In genomic region chr4:177236889-177237288, GRCh38 we compare ENCODE assay signal across 30 cellular contexts.
"Had no signal": no experiment of that assay in that cellular context is flagged by ENCODE, and none has a peak within 500 bp of the region (broad histone marks: within the 10 kb centered on the region; RNA-seq: fewer than 3 reads in every experiment).

No MANE protein-coding gene starts in this region.

- H3K4me1 Mint-ChIP-seq: activated naive CD4-positive, alpha-beta T cell treated with anti-CD3 and anti-CD28 coated beads, Interleukin-2, amount 50 U/mL, for 24 hours had no signal

- H3K9me3 ChIP-seq: body of pancreas, breast epithelium, SJCRH30 had no signal

- H3K4me1 ChIP-seq: body of pancreas, breast epithelium, SJCRH30 had no signal

- H3K27ac Mint-ChIP-seq: activated CD4-positive, alpha-beta T cell treated with anti-CD3 and anti-CD28 coated beads, Interleukin-2, amount 10 ng/mL, durations not matched to agents 24 days and 14 days; activated CD8-positive, alpha-beta T cell treated with anti-CD3 and anti-CD28 coated beads, Interleukin-2, amount 10 ng/mL, durations not matched to agents 7 days and 5 days; activated naive CD4-positive, alpha-beta T cell treated with anti-CD3 and anti-CD28 coated beads, Interleukin-2, amount 50 U/mL, for 24 hours; activated T-cell treated with anti-CD3 and anti-CD28 coated beads, Interleukin-2, amount 50 U/mL, for 24 hours; activated T-helper 2 cell treated with anti-CD3 and anti-CD28 coated beads, Interferon-gamma antibody, Interleukin-2, Interleukin-4, amounts not matched to agents 10 μg/mL and 5 μg/mL and 100 μg/mL, durations not matched to agents 14 hours and 24 hours and 36 hours had no signal

- DNase-seq: activated CD4-positive, alpha-beta T cell treated with anti-CD3 and anti-CD28 coated beads, Interleukin-2, amount 10 ng/mL, durations not matched to agents 24 days and 14 days; activated CD4-positive, alpha-beta T cell treated with anti-CD3 and anti-CD28 coated beads, Interleukin-2, amount 50 U/mL, for 4 hours; activated CD8-positive, alpha-beta T cell treated with anti-CD3 and anti-CD28 coated beads, Interleukin-2, amount 10 ng/mL, durations not matched to agents 7 days and 5 days; activated gamma-delta T cell; activated naive CD4-positive, alpha-beta T cell treated with Interleukin-2 at 50 U/mL for 16 hours; activated naive CD8-positive, alpha-beta T cell treated with anti-CD3 and anti-CD28 coated beads, Interleukin-2, amount 10 ng/mL, durations not matched to agents 7 days and 5 days; activated T-cell treated with anti-CD3 and anti-CD28 coated beads, Interleukin-2, amount 50 U/mL, for 24 hours; amygdala; body of pancreas; Kasumi-1; KBM-7; MM.1S; MV-4-11; NCI-H1092; NCI-H1436 treated with DMSO at 0.1 percent for 48 hours; NCI-H1694 treated with DMSO at 0.1 percent for 48 hours; NCI-H2029; NCI-H345; NCI-H524 treated with DMSO at 0.1 percent for 48 hours; NK-92 treated with Interleukin-12 subunit alpha and Interleukin-12 subunit beta, amount 100 ng/mL, for 24 hours; PC-9; SHP77; T1000 had no signal

- H3K27ac ChIP-seq: body of pancreas, breast epithelium, PC-9, SJCRH30, SK-N-MC had no signal

- H3K9me3 Mint-ChIP-seq: activated CD4-positive, alpha-beta T cell treated with anti-CD3 and anti-CD28 coated beads, Interleukin-2, amount 10 ng/mL, durations not matched to agents 24 days and 14 days; activated naive CD4-positive, alpha-beta T cell treated with anti-CD3 and anti-CD28 coated beads, Interleukin-2, amount 50 U/mL, for 24 hours; activated T-cell treated with anti-CD3 and anti-CD28 coated beads, Interleukin-2, amount 50 U/mL, for 24 hours had no signal

- H3K36me3 Mint-ChIP-seq: activated naive CD4-positive, alpha-beta T cell treated with anti-CD3 and anti-CD28 coated beads, Interleukin-2, amount 50 U/mL, for 24 hours had no signal

- ATAC-seq: activated CD8-positive, alpha-beta T cell treated with anti-CD3 and anti-CD28 coated beads, Interleukin-2, amount 10 ng/mL, durations not matched to agents 7 days and 5 days; body of pancreas had no signal

- H3K4me2 ChIP-seq: PC-9 had no signal

- FAIRE-seq: astrocyte, RCC 7860 had no signal

- H3K36me3 ChIP-seq: breast epithelium, SJCRH30 had no signal

- H2AFZ ChIP-seq: PC-9 had no signal

- H3K27me3 Mint-ChIP-seq: activated CD4-positive, alpha-beta T cell treated with anti-CD3 and anti-CD28 coated beads, Interleukin-2, amount 10 ng/mL, durations not matched to agents 24 days and 14 days; activated naive CD4-positive, alpha-beta T cell treated with anti-CD3 and anti-CD28 coated beads, Interleukin-2, amount 50 U/mL, for 24 hours; activated naive CD8-positive, alpha-beta T cell treated with anti-CD3 and anti-CD28 coated beads, Interleukin-2, amount 10 ng/mL, durations not matched to agents 7 days and 5 days; activated T-cell treated with anti-CD3 and anti-CD28 coated beads, Interleukin-2, amount 50 U/mL, for 24 hours had no signal

- H3K27me3 ChIP-seq: body of pancreas, breast epithelium, SJCRH30 had no signal

- H3K4me3 ChIP-seq: body of pancreas, breast epithelium, PC-9, SJCRH30, SK-N-MC had no signal

- H3K4me3 Mint-ChIP-seq: activated CD4-positive, alpha-beta T cell treated with anti-CD3 and anti-CD28 coated beads, Interleukin-2, amount 10 ng/mL, durations not matched to agents 24 days and 14 days; activated CD8-positive, alpha-beta T cell treated with anti-CD3 and anti-CD28 coated beads, Interleukin-2, amount 10 ng/mL, durations not matched to agents 7 days and 5 days; activated naive CD4-positive, alpha-beta T cell treated with anti-CD3 and anti-CD28 coated beads, Interleukin-2, amount 50 U/mL, for 24 hours; activated naive CD8-positive, alpha-beta T cell treated with anti-CD3 and anti-CD28 coated beads, Interleukin-2, amount 10 ng/mL, durations not matched to agents 7 days and 5 days; activated T-cell treated with anti-CD3 and anti-CD28 coated beads, Interleukin-2, amount 50 U/mL, for 24 hours had no signal
